Comparison of ENCODE assay signal across 2 cellular contexts in genomic region chr7:12066561-12066960, GRCh38.
A peak's percentile ranks its signal among the peaks of the same experiment; 100 is the strongest.
TF ChIP-seq lines count a peak whose summit lies in the region.

No MANE protein-coding gene starts in this region.

TF ChIP-seq in IMR-90, 13 proteins besides CTCF, POLR2A, EP300 and RAD21:
- no peak for TF ChIP-seq SMC3 (IDR thresholded peaks at IDR 0.05; ENCODE audit: low read depth, low read length)
- TF ChIP-seq NFE2L2 (IDR thresholded peaks at IDR 0.05; ENCODE audit: low read depth, low read length), result no peak
- TF ChIP-seq RCOR1 (IDR thresholded peaks at IDR 0.05; ENCODE audit: insufficient replicate concordance, low read length), result no peak
- no peak for TF ChIP-seq CHD1 (IDR thresholded peaks at IDR 0.05; ENCODE audit: low read depth, low read length)
- no peak for TF ChIP-seq CEBPB (IDR thresholded peaks at IDR 0.05; ENCODE audit: low read depth, low read length)
- no peak for TF ChIP-seq FOS (IDR thresholded peaks at IDR 0.05; ENCODE audit: low read depth, low read length)
- TF ChIP-seq BHLHE40 (IDR thresholded peaks at IDR 0.05; ENCODE audit: low read depth, low read length), result no peak
- no peak for TF ChIP-seq MAZ (IDR thresholded peaks at IDR 0.05; ENCODE audit: borderline replicate concordance, low read depth, low read length)
- no peak for TF ChIP-seq ELK1 (IDR thresholded peaks at IDR 0.05; ENCODE audit: borderline replicate concordance, low read depth, low read length)
- no peak for TF ChIP-seq USF2 (IDR thresholded peaks at IDR 0.05; ENCODE audit: low read depth, low read length)
- no peak for TF ChIP-seq RFX5 (IDR thresholded peaks at IDR 0.05; ENCODE audit: low read depth, low read length)
- no peak for TF ChIP-seq MXI1 (IDR thresholded peaks at IDR 0.05; ENCODE audit: borderline replicate concordance, low read depth, low read length)
- TF ChIP-seq MAFK (IDR thresholded peaks at IDR 0.05; ENCODE audit: low read depth, low read length), result no peak

TF ChIP-seq in GM12878, 131 proteins besides CTCF, POLR2A, EP300 and RAD21:
- TF ChIP-seq MXI1 (IDR thresholded peaks at IDR 0.05; ENCODE audit: low read depth, low read length) (no peak), HCFC1 (IDR thresholded peaks at IDR 0.05; ENCODE audit: low read length) (no peak), TCF3 (IDR thresholded peaks at IDR 0.05; ENCODE audit: borderline replicate concordance, insufficient read depth, low read depth, low read length) (no peak), RAD51 (IDR thresholded peaks at IDR 0.05) (0 out of 2 replicates have a peak, but pooled peaks have one; percentile 45), HDAC6 (IDR thresholded peaks at IDR 0.05; ENCODE audit: unreplicated experiment) (no peak)
